1 cellular context compared by ENCODE assay signal in genomic region chr9:136765745-136766409, GRCh38.
TF ChIP-seq lines count a peak whose summit lies in the region.

No MANE protein-coding gene starts in this region.

TF ChIP-seq in GM12878, 131 proteins besides CTCF, POLR2A, EP300 and RAD21:
- TF ChIP-seq MTA2 (IDR thresholded peaks at IDR 0.05; ENCODE audit: low read depth) (peak; percentile 7; the same call in 1 of the 2 replicates), RUNX3 (IDR thresholded peaks at IDR 0.05; ENCODE audit: low read length) (0 out of 2 replicates have a peak, but pooled peaks have one; percentile 14), IKZF2 (IDR thresholded peaks at IDR 0.05) (peak; percentile 44 to 46; a peak in 2 of 4 replicates), BHLHE40 (IDR thresholded peaks at IDR 0.05; ENCODE audit: borderline replicate concordance in 1 of 2, low read depth in 2 of 2, low read length in 1 of 2) (peak in 1 of 2 experiments; percentile 68; a peak in 2 of 4 replicates), CREB1 (IDR thresholded peaks at IDR 0.05; ENCODE audit: low read depth) (peak; percentile 33; the same call in 1 of the 2 replicates), NBN (IDR thresholded peaks at IDR 0.05) (0 out of 2 replicates have a peak, but pooled peaks have one; percentile 31), ASH2L (IDR thresholded peaks at IDR 0.05; ENCODE audit: borderline replicate concordance, low read depth) (0 out of 2 replicates have a peak, but pooled peaks have one; percentile 79), ZBTB40 (IDR thresholded peaks at IDR 0.05; ENCODE audit: borderline replicate concordance) (0 out of 2 replicates have a peak, but pooled peaks have one; percentile 10), POU2F2 (IDR thresholded peaks at IDR 0.05; ENCODE audit: borderline replicate concordance, low read depth, low read length) (peak; percentile 38; the same call in 1 of the 3 replicates), ATF7 (IDR thresholded peaks at IDR 0.05; ENCODE audit: low read depth) (peak; percentile 36), IKZF1 (conservative IDR thresholded peaks at IDR 0.05) (peak; percentile 41; the same call in 1 of the 2 replicates), CREM (IDR thresholded peaks at IDR 0.05; ENCODE audit: low read depth) (0 out of 2 replicates have a peak, but pooled peaks have one; percentile 30)
